In the genomic region with DNA sequence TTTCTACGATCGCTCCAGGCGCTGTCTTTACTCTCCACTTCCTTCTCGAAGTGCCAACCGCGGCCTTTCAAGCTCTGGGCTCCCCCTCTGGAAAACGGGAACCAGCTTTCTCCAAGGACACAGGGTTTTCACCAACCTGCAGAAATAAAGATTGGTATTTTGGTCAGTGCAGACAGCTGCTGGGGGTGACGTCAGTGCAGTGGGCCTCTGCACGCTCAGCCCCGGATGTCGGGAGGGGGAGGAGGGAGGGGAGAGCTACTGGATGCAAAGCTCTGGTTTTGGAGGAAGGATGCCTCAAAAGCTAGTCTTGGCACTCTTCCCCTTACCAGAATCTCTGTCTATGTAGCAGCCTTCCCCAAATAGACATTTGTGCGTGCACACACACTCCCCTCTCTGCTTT, we compare ENCODE assay signal across 9 cellular contexts. TPM values are rescaled to one million over a fixed set of nuclear protein-coding genes. Genes with fewer than 3 reads are reported as not detected.
DNase-seq lines count a peak whose midpoint lies in the region; ATAC-seq and TF ChIP-seq lines count a peak whose summit lies in the region.
"Had no signal": no experiment of that assay in that cellular context is flagged by ENCODE, and none has a peak within 500 bp of the region (broad histone marks: within the 10 kb centered on the region; RNA-seq: fewer than 3 reads in every experiment).

No MANE protein-coding gene starts in this region.

- intact Hi-C loops in mucosa of descending colon (cut with DNase I, micrococcal nuclease) (no loop called here), esophagus muscularis mucosa (cut with DNase I) (no loop called here)

- no peak overlapping the region for H3K27ac ChIP-seq in esophagus muscularis mucosa (replicated peaks in 1 of 4)

- peaks cover 0 to 42% (median 5%) of the 10 kb centered on the region in 4 donors for H3K27me3 ChIP-seq in esophagus muscularis mucosa

- no peaks in the 10 kb centered on the region for H3K9me3 Mint-ChIP-seq in endothelial cell (ENCODE audit: unreplicated experiment)

- H3K36me3 ChIP-seq in mucosa of descending colon (ENCODE audit: low read depth) (no peaks in the 10 kb centered on the region), esophagus muscularis mucosa (no peaks in the 10 kb centered on the region)

- TF ChIP-seq CTCF in mucosa of descending colon (IDR thresholded peaks at IDR 0.05) (no peak), endothelial cell (IDR thresholded peaks at IDR 0.05; ENCODE audit: unreplicated experiment) (no peak), esophagus muscularis mucosa (IDR thresholded peaks at IDR 0.05) (no peak)

- peaks cover 7% of the 10 kb centered on the region for H3K4me1 ChIP-seq in mucosa of descending colon (ENCODE audit: low read depth)
- H3K4me1 ChIP-seq in esophagus muscularis mucosa = peaks cover 0 to 25% (median 24%) of the 10 kb centered on the region in 4 donors

- no peaks in the 10 kb centered on the region for H3K9me3 ChIP-seq in mucosa of descending colon
- H3K9me3 ChIP-seq in esophagus muscularis mucosa = no peaks in the 10 kb centered on the region

- H3K4me3 Mint-ChIP-seq in endothelial cell (ENCODE audit: unreplicated experiment) = no peak overlapping the region

- H3K27me3 Mint-ChIP-seq in endothelial cell (ENCODE audit: unreplicated experiment) = peaks cover 3% of the 10 kb centered on the region

- ATAC-seq in HG02678 (IDR thresholded peaks at IDR 0.05; ENCODE audit: unreplicated experiment) = peak; percentile 89
- no peak for ATAC-seq in mucosa of descending colon

- no peak overlapping the region for H3K27ac Mint-ChIP-seq in endothelial cell (ENCODE audit: unreplicated experiment)

- no peaks in the 10 kb centered on the region for H3K36me3 Mint-ChIP-seq in endothelial cell (ENCODE audit: low read depth, unreplicated experiment)

- peak; percentile 20 to 29 for DNase-seq in stimulated activated CD4-positive, alpha-beta T cell treated with anti-CD3 and anti-CD28 coated beads, Interleukin-2, amount 100 ng/mL, for 24 hours
- DNase-seq in stimulated activated CD4-positive, alpha-beta T cell treated with anti-CD3 and anti-CD28 coated beads, Interleukin-12 subunit alpha, Interleukin-12 subunit beta, amount 100 ng/mL, for 4 hours = no peak
- peak; percentile 44 for DNase-seq in NCI-H2227 treated with DMSO at 0.1 percent for 48 hours (lab: John Stamatoyannopoulos, UW)
- peak; percentile 54 for DNase-seq in amniotic stem cell (lab: John Stamatoyannopoulos, UW)
- peak in 2 of 3 donors; percentile 36 to 42 for DNase-seq in mucosa of descending colon
- no peak for DNase-seq in endothelial cell (ENCODE audit: low spot score)
- no peak for DNase-seq in esophagus muscularis mucosa (ENCODE audit: extremely low spot score)

- H3K4me1 Mint-ChIP-seq in endothelial cell (ENCODE audit: unreplicated experiment) = no peaks in the 10 kb centered on the region

- TF ChIP-seq EP300 in esophagus muscularis mucosa (IDR thresholded peaks at IDR 0.05) = no peak

- TF ChIP-seq POLR2A in esophagus muscularis mucosa (IDR thresholded peaks at IDR 0.05; ENCODE audit: low read depth) = no peak

- H3K4me3 ChIP-seq in mucosa of descending colon = no peak overlapping the region
- no peak overlapping the region for H3K4me3 ChIP-seq in esophagus muscularis mucosa

- WGBS in esophagus muscularis mucosa = 39% methylated on average over 12 of the region's 12 CpGs

RNA-seq across cellular contexts. Expression of gene HRK, which starts 19.9 kb away (rescaled TPM):
- total RNA-seq in mucosa of descending colon (1 to 10 TPM in 1 of 3 donors, under 1 TPM in 2; 0.22 to 1.0 (median 0.25) TPM), endothelial cell (ENCODE audit: unreplicated experiment) (0.10 TPM), esophagus muscularis mucosa (under 1 TPM in 2 of 4 donors, not detected in 2; 0.11 to 0.17 TPM)
- total RNA-seq: dermis microvascular lymphatic vessel endothelial cell had no signal

RNA-seq across cellular contexts. Expression of gene FBXW8, which starts 49.4 kb away (rescaled TPM):
- total RNA-seq in mucosa of descending colon (10 to 100 TPM; 12.0 to 13.2 (median 13.1) TPM), endothelial cell (ENCODE audit: unreplicated experiment) (17.8 TPM), esophagus muscularis mucosa (10 to 100 TPM; 11.9 to 13.9 (median 13.3) TPM)

Comparison
In these comparisons a context has a peak if more than half of its experiments do, and no peak if none do; other contexts are left out.
1. DNase-seq: peak in stimulated activated CD4-positive, alpha-beta T cell treated with anti-CD3 and anti-CD28 coated beads, Interleukin-2, amount 100 ng/mL, for 24 hours (2 of 2), NCI-H2227 treated with DMSO at 0.1 percent for 48 hours (single experiment), amniotic stem cell (single experiment) and mucosa of descending colon (2 of 3); none in stimulated activated CD4-positive, alpha-beta T cell treated with anti-CD3 and anti-CD28 coated beads, Interleukin-12 subunit alpha, Interleukin-12 subunit beta, amount 100 ng/mL, for 4 hours (single experiment), endothelial cell (single experiment) and esophagus muscularis mucosa (single experiment).